In genomic region chr3:119678209-119678608, GRCh38 we compare ENCODE assay signal across 1 cellular context.
TF ChIP-seq lines count a peak whose summit lies in the region.

No MANE protein-coding gene starts in this region.

TF ChIP-seq in GM12878, 131 proteins besides CTCF, POLR2A, EP300 and RAD21:
- 0 out of 2 replicates have a peak, but pooled peaks have one; percentile 4 for TF ChIP-seq PAX8 (IDR thresholded peaks at IDR 0.05)
